Comparison of ENCODE assay signal across 21 cellular contexts in genomic region chr7:91503934-91504575, GRCh38.
DNase-seq lines count a peak whose midpoint lies in the region; ATAC-seq and TF ChIP-seq lines count a peak whose summit lies in the region.
"Had no signal": no experiment of that assay in that cellular context is flagged by ENCODE, and none has a peak within 500 bp of the region (broad histone marks: within the 10 kb centered on the region; RNA-seq: fewer than 3 reads in every experiment).

No MANE protein-coding gene starts in this region.

- H3K27me3 ChIP-seq in right cardiac atrium (ENCODE audit: control insufficient read depth, insufficient read depth) (no peaks in the 10 kb centered on the region), WERI-Rb-1 (ENCODE audit: insufficient read depth, low read depth, severe bottlenecking) (no peaks in the 10 kb centered on the region)
- H3K27me3 ChIP-seq: heart left ventricle, thyroid gland had no signal

- H3K9me3 ChIP-seq in right cardiac atrium (ENCODE audit: control insufficient read depth, low read length) (no peaks in the 10 kb centered on the region), WERI-Rb-1 (ENCODE audit: severe bottlenecking) (no peaks in the 10 kb centered on the region), mucosa of descending colon (no peaks in the 10 kb centered on the region)
- H3K9me3 ChIP-seq: HAP-1, thyroid gland had no signal

- H3K36me3 ChIP-seq in WERI-Rb-1 (no peaks in the 10 kb centered on the region), mucosa of descending colon (ENCODE audit: low read depth) (no peaks in the 10 kb centered on the region)
- H3K36me3 ChIP-seq: HAP-1, heart left ventricle, thyroid gland had no signal

- H3K27ac ChIP-seq in right cardiac atrium (ENCODE audit: low read length) (no peak overlapping the region), WERI-Rb-1 (no peak overlapping the region)
- H3K27ac ChIP-seq: heart left ventricle, HL-60, thyroid gland had no signal

- in situ Hi-C loops in astrocyte of the spinal cord (cut with HindIII; ENCODE audit: low sequenced_read_pairs): no loop called here

- 40% methylated on average over 4 of the region's 4 CpGs for WGBS in right cardiac atrium

- no peak overlapping the region for H3K4me3 ChIP-seq in astrocyte of the spinal cord (ENCODE audit: low read depth, low read length)
- no peak overlapping the region for H3K4me3 ChIP-seq in right cardiac atrium (ENCODE audit: low read length)
- no peak overlapping the region for H3K4me3 ChIP-seq in WERI-Rb-1 (ENCODE audit: low read depth, low read length)
- no peak overlapping the region for H3K4me3 ChIP-seq in mucosa of descending colon
- H3K4me3 ChIP-seq: HAP-1, heart left ventricle, thyroid gland had no signal

- ATAC-seq in right cardiac atrium (peak; percentile 57 to 60), mucosa of descending colon (no peak)

- TF ChIP-seq CTCF in astrocyte of the spinal cord (IDR thresholded peaks at IDR 0.05; ENCODE audit: low read depth, low read length) (no peak), WERI-Rb-1 (IDR thresholded peaks at IDR 0.05; ENCODE audit: low read depth, low read length) (no peak), mucosa of descending colon (IDR thresholded peaks at IDR 0.05) (no peak)

- H3K4me1 ChIP-seq in right cardiac atrium (ENCODE audit: control insufficient read depth, insufficient read depth, low read length): no peaks in the 10 kb centered on the region
- no peaks in the 10 kb centered on the region for H3K4me1 ChIP-seq in mucosa of descending colon (ENCODE audit: low read depth)
- H3K4me1 ChIP-seq: HAP-1, thyroid gland had no signal

- intact Hi-C loops in right cardiac atrium (cut with DNase I) (no loop called here), mucosa of descending colon (cut with DNase I, micrococcal nuclease) (no loop called here)

- peak; percentile 47 for DNase-seq in DMS 273 treated with DMSO at 0.1 percent for 48 hours (lab: John Stamatoyannopoulos, UW)
- DNase-seq in NCI-H2029 (lab: John Stamatoyannopoulos, UW): peak; percentile 78
- peak; percentile 14 for DNase-seq in astrocyte of the spinal cord (ENCODE audit: low read depth, low spot score)
- no peak for DNase-seq in right cardiac atrium
- DNase-seq in WERI-Rb-1: no peak
- DNase-seq in NCI-H187 (lab: John Stamatoyannopoulos, UW): no peak
- no peak for DNase-seq in mucosa of descending colon
- DNase-seq: activated CD4-positive, alpha-beta T cell treated with anti-CD3 and anti-CD28 coated beads, Interleukin-2, amount 10 ng/mL, durations not matched to agents 24 days and 14 days; activated naive CD4-positive, alpha-beta T cell; activated T-cell treated with anti-CD3 and anti-CD28 coated beads, Interleukin-2, amount 50 U/mL, for 48 hours; caudate nucleus; heart left ventricle; Karpas-422; NCI-H1048; NCI-H2081 treated with DMSO at 0.1 percent for 48 hours; NCI-H510A; nucleus accumbens; retina; thyroid gland had no signal

Comparison
In these comparisons a context has a peak if more than half of its experiments do, and no peak if none do; other contexts are left out.
1. DNase-seq: peak in DMS 273 treated with DMSO at 0.1 percent for 48 hours (single experiment), NCI-H2029 (single experiment) and astrocyte of the spinal cord (single experiment); none in right cardiac atrium (0 of 3), WERI-Rb-1 (single experiment), NCI-H187 (0 of 2) and mucosa of descending colon (0 of 3).